ENCODE assay signal across 9 cellular contexts in genomic region chr17:39018267-39019134, GRCh38. TPM values are rescaled to one million over a fixed set of nuclear protein-coding genes. Genes with fewer than 3 reads are reported as not detected.
DNase-seq lines count a peak whose midpoint lies in the region; ATAC-seq and TF ChIP-seq lines count a peak whose summit lies in the region.
"Had no signal": no experiment of that assay in that cellular context is flagged by ENCODE, and none has a peak within 500 bp of the region (broad histone marks: within the 10 kb centered on the region; RNA-seq: fewer than 3 reads in every experiment).

No MANE protein-coding gene starts in this region.

- H3K27me3 Mint-ChIP-seq in chondrocyte (ENCODE audit: low read depth) = peaks cover 2% of the 10 kb centered on the region

- no peak overlapping the region for H4K5ac ChIP-seq in IMR-90 (ENCODE audit: low read depth, low read length)

- CTCF ChIA-PET in IMR-90 (lab: Yijun Ruan, JAX) = no interaction called here

- H2AFZ ChIP-seq in IMR-90 (replicated peaks; ENCODE audit: low read length, poor library complexity) = no peak overlapping the region

- H3K4me3 Mint-ChIP-seq in chondrocyte (ENCODE audit: unreplicated experiment) = no peak overlapping the region

- H4K8ac ChIP-seq in IMR-90 (ENCODE audit: low read depth in 2 of 2, low read length in 2 of 2) = no peak overlapping the region

- dilution Hi-C loops in IMR-90 (cut with HindIII; ENCODE audit: low sequenced_read_pairs, unreplicated experiment) = no loop called here

- 68% methylated on average over 8 of the region's 11 CpGs; no CpG with 5 or more reads in 1 of the 2 experiments for WGBS in IMR-90 (ENCODE audit: extremely low coverage in 2 of 2, insufficient read length in 1 of 2), 2 experiments

- H3K9me3 ChIP-seq in BLaER1 (no peaks in the 10 kb centered on the region), IMR-90 (ENCODE audit: control insufficient read depth, insufficient read depth, low read length) (peaks cover 4% of the 10 kb centered on the region)
- H3K9me3 ChIP-seq: right atrium auricular region had no signal

- H3K4ac ChIP-seq in IMR-90 (ENCODE audit: low read depth, low read length) = no peak overlapping the region

- no peak overlapping the region for H2AK5ac ChIP-seq in IMR-90 (ENCODE audit: low read depth, low read length)

- H3K9ac ChIP-seq in BLaER1 (no peak overlapping the region), IMR-90 (ENCODE audit: low read depth, low read length) (no peak overlapping the region)

- no peak overlapping the region for H3K56ac ChIP-seq in IMR-90 (ENCODE audit: extremely low read depth, insufficient read depth, low read length)

- H3K79me1 ChIP-seq in IMR-90 (ENCODE audit: low read depth in 1 of 2, low read length in 2 of 2) = no peaks in the 10 kb centered on the region

- no peak overlapping the region for H2AK9ac ChIP-seq in IMR-90 (replicated peaks; ENCODE audit: low read depth, low read length, poor library complexity)

- H4K20me1 ChIP-seq in BLaER1 (no peaks in the 10 kb centered on the region), IMR-90 (ENCODE audit: insufficient read depth, low read length) (no peaks in the 10 kb centered on the region)

- no peak overlapping the region for H4K91ac ChIP-seq in IMR-90 (ENCODE audit: insufficient read depth, low read depth, low read length)

- H3K36me3 ChIP-seq in BLaER1 (no peaks in the 10 kb centered on the region), IMR-90 (ENCODE audit: control insufficient read depth, insufficient read depth, low read length) (no peaks in the 10 kb centered on the region)
- H3K36me3 ChIP-seq: right atrium auricular region had no signal

- no peaks in the 10 kb centered on the region for H3K9me1 ChIP-seq in IMR-90 (ENCODE audit: insufficient read depth, low read length)

- peaks cover 9% of the 10 kb centered on the region for H3K9me3 Mint-ChIP-seq in chondrocyte (ENCODE audit: low read depth)

- no peak overlapping the region for H2BK15ac ChIP-seq in IMR-90 (ENCODE audit: low read depth, low read length)

- TF ChIP-seq POLR2A in IMR-90 (IDR thresholded peaks at IDR 0.05; ENCODE audit: low read depth, low read length) = no peak

- peaks cover 12% of the 10 kb centered on the region for H3K4me1 Mint-ChIP-seq in chondrocyte (ENCODE audit: low read depth)

- no peak overlapping the region for H3K18ac ChIP-seq in IMR-90 (ENCODE audit: low read depth, low read length)

- no peak for TF ChIP-seq CTCF in IMR-90 (conservative IDR thresholded peaks at IDR 0.05; ENCODE audit: low read depth, low read length)
- no peak for TF ChIP-seq CTCF in chondrocyte (IDR thresholded peaks at IDR 0.05)

- H3K4me1 ChIP-seq in BLaER1 (peaks cover 11% of the 10 kb centered on the region), IMR-90 (ENCODE audit: control insufficient read depth, insufficient read depth, low read length) (peaks cover 6% of the 10 kb centered on the region)

- peak overlapping the region; percentile 23; the same call in 1 of the 2 replicates for H3K27ac ChIP-seq in BLaER1
- H3K27ac ChIP-seq in IMR-90 (ENCODE audit: insufficient read depth, low read length) = no peak overlapping the region
- H3K27ac ChIP-seq: right atrium auricular region had no signal

- no TSS peak for BruUV-seq in IMR-90 (replicated peaks; lab: Mats Ljungman, UMichigan)

- H3K4me2 ChIP-seq in BLaER1 = peak overlapping the region; percentile 42
- no peak overlapping the region for H3K4me2 ChIP-seq in IMR-90 (ENCODE audit: low read depth, low read length)

- peak; percentile 27; the same call in 1 of the 2 replicates for ATAC-seq in IMR-90 (ENCODE audit: low read depth)

- no peak overlapping the region for H2BK120ac ChIP-seq in IMR-90 (ENCODE audit: low read depth, low read length)

- H3K14ac ChIP-seq in IMR-90 (replicated peaks; ENCODE audit: low read depth, low read length) = no peak overlapping the region

- no peak overlapping the region for H3K23ac ChIP-seq in IMR-90 (ENCODE audit: low read depth, low read length)

- no peak overlapping the region for H3K27ac Mint-ChIP-seq in chondrocyte (ENCODE audit: unreplicated experiment)

- H2BK20ac ChIP-seq in IMR-90 (ENCODE audit: low read depth, low read length) = no peak overlapping the region

- POLR2A ChIA-PET in IMR-90 (lab: Charles Lee; ENCODE audit: unreplicated experiment) = interaction anchor here (0.6 kb wide), 1 partner anchor 29 kb away, joined by 7 read pairs; no protein-coding TSS in a partner anchor

- no peak for DNase-seq in IMR-90
- DNase-seq in activated T-cell treated with anti-CD3 and anti-CD28 coated beads, Interleukin-2, amount 50 U/mL, for 48 hours = peak; percentile 32 to 48
- DNase-seq in mucosa of gallbladder (ENCODE audit: low spot score) = peak; percentile 21
- no peak for DNase-seq in NCI-H1092 (lab: John Stamatoyannopoulos, UW)
- no peak for DNase-seq in chondrocyte (ENCODE audit: low spot score)
- no peak for DNase-seq in NCI-H1417 (lab: John Stamatoyannopoulos, UW)
- DNase-seq in globus pallidus (ENCODE audit: low spot score) = no peak

- H3K36me3 Mint-ChIP-seq in chondrocyte (ENCODE audit: low read depth) = no peaks in the 10 kb centered on the region

- intact Hi-C loops in IMR-90 (cut with micrococcal nuclease) = no loop called here

- H3K27me3 ChIP-seq in BLaER1 = no peaks in the 10 kb centered on the region
- H3K27me3 ChIP-seq in IMR-90 (ENCODE audit: control insufficient read depth, insufficient read depth, low read length) = peaks cover 8% of the 10 kb centered on the region
- H3K27me3 ChIP-seq: right atrium auricular region had no signal

- TF ChIP-seq RAD21 in IMR-90 (IDR thresholded peaks at IDR 0.05; ENCODE audit: low read length) = no peak

- H3K4me3 ChIP-seq in BLaER1 (no peak overlapping the region), IMR-90 (ENCODE audit: insufficient read depth, low read depth, low read length) (no peak overlapping the region)
- H3K4me3 ChIP-seq: right atrium auricular region had no signal

- no peak overlapping the region for H2BK5ac ChIP-seq in IMR-90 (ENCODE audit: low read depth, low read length, poor library complexity, severe bottlenecking)

- in situ Hi-C loops in IMR-90 (cut with MboI; ENCODE audit: low sequenced_read_pairs) = no loop called here

TF ChIP-seq in IMR-90, 13 proteins besides CTCF, POLR2A, EP300 and RAD21:
- TF ChIP-seq ELK1 (IDR thresholded peaks at IDR 0.05; ENCODE audit: borderline replicate concordance, low read depth, low read length) (no peak), MAZ (IDR thresholded peaks at IDR 0.05; ENCODE audit: borderline replicate concordance, low read depth, low read length) (no peak), USF2 (IDR thresholded peaks at IDR 0.05; ENCODE audit: low read depth, low read length) (no peak), NFE2L2 (IDR thresholded peaks at IDR 0.05; ENCODE audit: low read depth, low read length) (no peak), RCOR1 (IDR thresholded peaks at IDR 0.05; ENCODE audit: insufficient replicate concordance, low read length) (no peak), CHD1 (IDR thresholded peaks at IDR 0.05; ENCODE audit: low read depth, low read length) (no peak), MXI1 (IDR thresholded peaks at IDR 0.05; ENCODE audit: borderline replicate concordance, low read depth, low read length) (no peak), RFX5 (IDR thresholded peaks at IDR 0.05; ENCODE audit: low read depth, low read length) (no peak), MAFK (IDR thresholded peaks at IDR 0.05; ENCODE audit: low read depth, low read length) (no peak), CEBPB (IDR thresholded peaks at IDR 0.05; ENCODE audit: low read depth, low read length) (no peak), SMC3 (IDR thresholded peaks at IDR 0.05; ENCODE audit: low read depth, low read length) (no peak), BHLHE40 (IDR thresholded peaks at IDR 0.05; ENCODE audit: low read depth, low read length) (no peak), FOS (IDR thresholded peaks at IDR 0.05; ENCODE audit: low read depth, low read length) (no peak)

RNA-seq across cellular contexts. Expression of gene FBXO47, which starts 51.3 kb away (rescaled TPM):
- under 0.01 TPM in 1 of 2 replicates, not detected in the other for total RNA-seq in IMR-90 (2012; rRNA removed)
- polyA plus RNA-seq in IMR-90 (2012; rRNA removed) = not detected in 2 replicates
- polyA plus RNA-seq in IMR-90 (2012; cell fraction: cytosol; rRNA removed) = not detected in 2 replicates
- not detected in 2 replicates for polyA plus RNA-seq in IMR-90 (2012; cell fraction: nucleus; rRNA removed; ENCODE audit: low replicate concordance)
- total RNA-seq in mucosa of gallbladder = not detected
- not detected in 3 replicates for total RNA-seq in chondrocyte
- total RNA-seq: right atrium auricular region had no signal

Comparison
In these comparisons a context has a peak if more than half of its experiments do, and no peak if none do; other contexts are left out.
1. DNase-seq: peak in activated T-cell treated with anti-CD3 and anti-CD28 coated beads, Interleukin-2, amount 50 U/mL, for 48 hours (2 of 2) and mucosa of gallbladder (single experiment); none in IMR-90 (single experiment), NCI-H1092 (single experiment), chondrocyte (single experiment), NCI-H1417 (0 of 3) and globus pallidus (single experiment).